ENCODE assay signal across 16 cellular contexts in genomic region chr10:51861731-51862130, GRCh38.
A peak's percentile ranks its signal among the peaks of the same experiment; 100 is the strongest.
DNase-seq lines count a peak whose midpoint lies in the region; ATAC-seq and TF ChIP-seq lines count a peak whose summit lies in the region.
"Had no signal": no experiment of that assay in that cellular context is flagged by ENCODE, and none has a peak within 500 bp of the region (broad histone marks: within the 10 kb centered on the region; RNA-seq: fewer than 3 reads in every experiment).

No MANE protein-coding gene starts in this region.

- H3K4me3 ChIP-seq in coronary artery (no peak overlapping the region), gastrocnemius medialis (no peak overlapping the region)
- H3K4me3 ChIP-seq: MG63 had no signal

- H3K9me3 ChIP-seq in gastrocnemius medialis, result no peaks in the 10 kb centered on the region
- H3K9me3 ChIP-seq: Caco-2, MG63 had no signal

- H3K4me1 ChIP-seq in gastrocnemius medialis, result peaks cover 31 to 36% of the 10 kb centered on the region in 2 donors

- H3K36me3 ChIP-seq in gastrocnemius medialis, result no peaks in the 10 kb centered on the region
- H3K36me3 ChIP-seq: MG63 had no signal

- H3K27ac ChIP-seq in coronary artery (peak overlapping the region; percentile 57 to 60), gastrocnemius medialis (peak overlapping the region; percentile 12 to 80 (median 76))
- H3K27ac ChIP-seq: KMS-11 had no signal

- H3K27me3 ChIP-seq in gastrocnemius medialis, result no peaks in the 10 kb centered on the region
- H3K27me3 ChIP-seq: MG63 had no signal

- ATAC-seq in gastrocnemius medialis (peak; percentile 71 to 87), HG02642 (IDR thresholded peaks at IDR 0.05; ENCODE audit: poor library complexity, unreplicated experiment) (no peak)

- TF ChIP-seq POLR2A in gastrocnemius medialis (IDR thresholded peaks at IDR 0.05), result no peak

- intact Hi-C loops in gastrocnemius medialis (cut with DNase I; ENCODE audit: low total_unique reads), result no loop called here

- TF ChIP-seq CTCF in coronary artery (IDR thresholded peaks at IDR 0.05) (no peak), gastrocnemius medialis (IDR thresholded peaks at IDR 0.05 in 4 of 5, conservative IDR thresholded peaks at IDR 0.05 in 1 of 5) (no peak)

- peak; percentile 39 for DNase-seq in COLO668 (lab: John Stamatoyannopoulos, UW; ENCODE audit: unreplicated experiment)
- DNase-seq in NCI-H1092 (lab: John Stamatoyannopoulos, UW), result peak; percentile 11
- no peak for DNase-seq in coronary artery (ENCODE audit: low spot score)
- DNase-seq in gastrocnemius medialis, result peak; percentile 70 to 88
- DNase-seq in nucleus accumbens (lab: John Stamatoyannopoulos, UW), result no peak
- no peak for DNase-seq in ACHN
- DNase-seq: Caco-2, DMS153, H7, MG63, NCI-H1105, NCI-H1694, NCI-H226, NCI-H748 treated with DMSO at 0.1 percent for 48 hours had no signal

- in situ Hi-C loops in gastrocnemius medialis (cut with MboI; ENCODE audit: low sequenced_read_pairs in 4 of 4), result no loop called here
- in situ Hi-C loops in ACHN (cut with HindIII; ENCODE audit: low pct_ligation_motif_present, low pct_unique_long_range_greater_than_20kb, low sequenced_read_pairs), result no loop called here

Comparison
In these comparisons a context has a peak if more than half of its experiments do, and no peak if none do; other contexts are left out.
1. DNase-seq: peak in COLO668 (single experiment), NCI-H1092 (single experiment) and gastrocnemius medialis (2 of 2); none in coronary artery (single experiment), nucleus accumbens (0 of 56) and ACHN (single experiment).